Comparison of ENCODE assay signal across 24 cellular contexts in genomic region chr12:109140560-109140959, GRCh38.
"Had no signal": no experiment of that assay in that cellular context is flagged by ENCODE, and none has a peak within 500 bp of the region (broad histone marks: within the 10 kb centered on the region; RNA-seq: fewer than 3 reads in every experiment).

No MANE protein-coding gene starts in this region.

- H3K27ac ChIP-seq: VCaP had no signal

- H3K4me1 ChIP-seq: breast epithelium had no signal

- H3K27ac Mint-ChIP-seq: activated CD4-positive, alpha-beta memory T cell treated with anti-CD3 and anti-CD28 coated beads, Interleukin-2, amount 10 ng/mL, durations not matched to agents 7 days and 5 days; activated naive CD4-positive, alpha-beta T cell treated with anti-CD3 and anti-CD28 coated beads, Interleukin-2, amount 10 ng/mL, durations not matched to agents 7 days and 5 days; activated naive CD8-positive, alpha-beta T cell treated with anti-CD3 and anti-CD28 coated beads for 36 hours; activated T-cell treated with anti-CD3 and anti-CD28 coated beads, Interleukin-2, amount 50 U/mL, for 72 hours; activated T-helper 2 cell treated with anti-CD3 and anti-CD28 coated beads, Interferon-gamma antibody, Interleukin-2, Interleukin-4, amounts not matched to agents 10 μg/mL and 5 μg/mL and 100 μg/mL, durations not matched to agents 14 hours and 24 hours and 36 hours had no signal

- H3K9me3 ChIP-seq: breast epithelium, SK-N-SH had no signal

- H3K36me3 Mint-ChIP-seq: activated naive CD4-positive, alpha-beta T cell treated with anti-CD3 and anti-CD28 coated beads, Interleukin-2, amount 10 ng/mL, durations not matched to agents 7 days and 5 days; activated naive CD8-positive, alpha-beta T cell treated with anti-CD3 and anti-CD28 coated beads for 36 hours had no signal

- H3K36me3 ChIP-seq: breast epithelium had no signal

- H3K27me3 ChIP-seq: breast epithelium had no signal

- H3K4me3 Mint-ChIP-seq: activated CD4-positive, alpha-beta memory T cell treated with anti-CD3 and anti-CD28 coated beads, Interleukin-2, amount 10 ng/mL, durations not matched to agents 7 days and 5 days; activated naive CD4-positive, alpha-beta T cell treated with anti-CD3 and anti-CD28 coated beads, Interleukin-2, amount 10 ng/mL, durations not matched to agents 7 days and 5 days; activated naive CD8-positive, alpha-beta T cell treated with anti-CD3 and anti-CD28 coated beads for 36 hours; activated T-cell treated with anti-CD3 and anti-CD28 coated beads, Interleukin-2, amount 50 U/mL, for 72 hours had no signal

- FAIRE-seq: RCC 7860 had no signal

- H3K9me3 Mint-ChIP-seq: activated CD4-positive, alpha-beta memory T cell treated with anti-CD3 and anti-CD28 coated beads, Interleukin-2, amount 10 ng/mL, durations not matched to agents 7 days and 5 days; activated naive CD4-positive, alpha-beta T cell treated with anti-CD3 and anti-CD28 coated beads, Interleukin-2, amount 10 ng/mL, durations not matched to agents 7 days and 5 days had no signal

- H3K4me3 ChIP-seq: breast epithelium had no signal

- ATAC-seq: activated T-cell treated with anti-CD3 and anti-CD28 coated beads, Interleukin-2, amount 50 U/mL, for 72 hours; PC-3 had no signal

- DNase-seq: activated CD4-positive, alpha-beta memory T cell treated with anti-CD3 and anti-CD28 coated beads, Interleukin-2, amount 10 ng/mL, durations not matched to agents 7 days and 5 days; activated CD4-positive, alpha-beta T cell treated with anti-CD3 and anti-CD28 coated beads, Interleukin-2, amount 50 U/mL, for 1 hour; activated CD4-positive, CD25-positive, alpha-beta regulatory T cell; activated gamma-delta T cell treated with Interleukin-2 at 50 U/mL for 16 hours; activated naive CD4-positive, alpha-beta T cell treated with anti-CD3 and anti-CD28 coated beads, Interleukin-2, amount 10 ng/mL, durations not matched to agents 7 days and 5 days; activated naive CD8-positive, alpha-beta T cell treated with anti-CD3 and anti-CD28 coated beads for 36 hours; activated T-cell treated with anti-CD3 and anti-CD28 coated beads, Interleukin-2, amount 50 U/mL, for 72 hours; anterior cingulate cortex; IMR-90; Kasumi-1; KBM-7; NCI-H1048; NCI-H146; NCI-H187 treated with DMSO at 0.1 percent for 48 hours; NCI-H2081 treated with DMSO at 0.1 percent for 48 hours; NCI-H446; NCI-H524; PC-3; SK-N-SH; T-helper 1 cell had no signal
